ENCODE assay signal across 1 cellular context in genomic region chr1:200669314-200670214, GRCh38.
A peak's percentile ranks its signal among the peaks of the same experiment; 100 is the strongest.
TF ChIP-seq lines count a peak whose summit lies in the region.

Gene DDX59, minus strand, starts transcription at chr1:200669907. Its CDS starts 3,167 bp downstream, at chr1:200666740.

TF ChIP-seq in K562, 482 proteins besides CTCF, POLR2A, EP300 and RAD21 (continued from another document and continues in another):
- no peak for TF ChIP-seq E2F8 (IDR thresholded peaks at IDR 0.05; ENCODE audit: low read depth, partially characterized antibody)
- peak; percentile 91 for TF ChIP-seq POLR2B (IDR thresholded peaks at IDR 0.05; ENCODE audit: low read depth, partially characterized antibody)
- no peak for TF ChIP-seq TFE3 (CRISPR knock-in tag; IDR thresholded peaks at IDR 0.05)
- peak; percentile 71 to 95; a peak in 3 of 4 replicates for TF ChIP-seq NONO (IDR thresholded peaks at IDR 0.05; ENCODE audit: low read depth in 2 of 2, low read length in 1 of 2)
- no peak for TF ChIP-seq ARID3B (CRISPR knock-in tag; IDR thresholded peaks at IDR 0.05; ENCODE audit: borderline replicate concordance)
- TF ChIP-seq TEAD2 (tag; IDR thresholded peaks at IDR 0.05): no peak
- no peak for TF ChIP-seq SETDB1 (IDR thresholded peaks at IDR 0.05; ENCODE audit: low read length)
- peak; percentile 76; the same call in 1 of the 2 replicates for TF ChIP-seq ZNF511 (CRISPR knock-in tag; IDR thresholded peaks at IDR 0.05)
- TF ChIP-seq SREBF2 (CRISPR knock-in tag; IDR thresholded peaks at IDR 0.05): no peak
- TF ChIP-seq SOX6 (IDR thresholded peaks at IDR 0.05): peak; percentile 76; the same call in 1 of the 2 replicates
- 0 out of 2 replicates have a peak, but pooled peaks have one; percentile 46 for TF ChIP-seq ZNF583 (CRISPR knock-in tag; IDR thresholded peaks at IDR 0.05)
- no peak for TF ChIP-seq SFPQ (IDR thresholded peaks at IDR 0.05; ENCODE audit: low read depth, low read length)
- peak; percentile 85 for TF ChIP-seq MYC (IDR thresholded peaks at IDR 0.05; ENCODE audit: low read depth, low read length)
- no peak for TF ChIP-seq MYC (CRISPR knock-in tag; IDR thresholded peaks at IDR 0.05; ENCODE audit: borderline replicate concordance, low read depth)
- no peak; the same call in 1 of the 2 replicates for TF ChIP-seq ZNF263 (CRISPR knock-in tag; IDR thresholded peaks at IDR 0.05; ENCODE audit: borderline replicate concordance)
- TF ChIP-seq TRIM25 (IDR thresholded peaks at IDR 0.05; ENCODE audit: borderline replicate concordance): no peak
- no peak for TF ChIP-seq SIRT6 (IDR thresholded peaks at IDR 0.05; ENCODE audit: low read depth, low read length)
- peak; percentile 98 for TF ChIP-seq AFF4 (CRISPR knock-in tag; IDR thresholded peaks at IDR 0.05)
- no peak for TF ChIP-seq PREB (CRISPR knock-in tag; IDR thresholded peaks at IDR 0.05)
- TF ChIP-seq ZC3H11A (IDR thresholded peaks at IDR 0.05; ENCODE audit: low read depth, low read length): no peak
- peak; percentile 62; the same call in 1 of the 2 replicates for TF ChIP-seq MBD2 (IDR thresholded peaks at IDR 0.05; ENCODE audit: borderline replicate concordance, low read depth)
- TF ChIP-seq ZNF696 (CRISPR knock-in tag; conservative IDR thresholded peaks at IDR 0.05): no peak
- no peak for TF ChIP-seq PTRF (tag; IDR thresholded peaks at IDR 0.05)
- no peak for TF ChIP-seq ZNF277 (CRISPR knock-in tag; IDR thresholded peaks at IDR 0.05; ENCODE audit: borderline replicate concordance)
- TF ChIP-seq PYGO2 (tag; IDR thresholded peaks at IDR 0.05): no peak
- TF ChIP-seq KAT7 (CRISPR knock-in tag; IDR thresholded peaks at IDR 0.05; ENCODE audit: borderline replicate concordance): peak; percentile 98; the same call in 1 of the 2 replicates
- TF ChIP-seq VEZF1 (CRISPR knock-in tag; IDR thresholded peaks at IDR 0.05): peak; percentile 98
- no peak for TF ChIP-seq USF2 (CRISPR knock-in tag; IDR thresholded peaks at IDR 0.05)
- 0 out of 2 replicates have a peak, but pooled peaks have one; percentile 15 for TF ChIP-seq GTF2A2 (tag; IDR thresholded peaks at IDR 0.05)
- TF ChIP-seq ZBTB49 (CRISPR knock-in tag; IDR thresholded peaks at IDR 0.05; ENCODE audit: borderline replicate concordance): no peak; the same call in 1 of the 2 replicates
- no peak for TF ChIP-seq SLC30A9 (CRISPR knock-in tag; IDR thresholded peaks at IDR 0.05)
